ENCODE assay signal across 10 cellular contexts in genomic region chr5:177428574-177429217, GRCh38. TPM values are rescaled to one million over a fixed set of nuclear protein-coding genes. Genes with fewer than 3 reads are reported as not detected.
A peak's percentile ranks its signal among the peaks of the same experiment; 100 is the strongest.
DNase-seq lines count a peak whose midpoint lies in the region; ATAC-seq and TF ChIP-seq lines count a peak whose summit lies in the region.
"Had no signal": no experiment of that assay in that cellular context is flagged by ENCODE, and none has a peak within 500 bp of the region (broad histone marks: within the 10 kb centered on the region; RNA-seq: fewer than 3 reads in every experiment).

No MANE protein-coding gene starts in this region.

- peak overlapping the region; percentile 75 to 99 (median 91) for H3K4me3 ChIP-seq in BLaER1 treated with 17β-estradiol and CSF1 and Interleukin-3, amounts not matched to agents 10 nM and 100 nM
- H3K4me3 ChIP-seq in GM12875 (ENCODE audit: low read depth, low read length) = peak overlapping the region; percentile 93
- H3K4me3 ChIP-seq in muscle layer of duodenum (ENCODE audit: low read depth in 1 of 2, low read length in 2 of 2) = peak overlapping the region in 1 of 2 donors; percentile 39
- H3K4me3 ChIP-seq in prostate gland = no peak overlapping the region
- H3K4me3 ChIP-seq: cardiac muscle cell had no signal

- peak overlapping the region; percentile 91 for H3K4me3 Mint-ChIP-seq in activated T-helper 2 cell treated with anti-CD3 and anti-CD28 coated beads, Interferon-gamma antibody, Interleukin-2, Interleukin-4, amounts not matched to agents 10 μg/mL and 5 μg/mL and 100 μg/mL, durations not matched to agents 14 hours and 24 hours and 36 hours (ENCODE audit: low read depth)

- TF ChIP-seq POLR2A in prostate gland (IDR thresholded peaks at IDR 0.05) = no peak

- H3K27me3 ChIP-seq in BLaER1 treated with 17β-estradiol and CSF1 and Interleukin-3, amounts not matched to agents 10 nM and 100 nM = no peaks in the 10 kb centered on the region
- H3K27me3 ChIP-seq in muscle layer of duodenum (ENCODE audit: low read depth, low read length) = no peaks in the 10 kb centered on the region
- no peaks in the 10 kb centered on the region for H3K27me3 ChIP-seq in prostate gland (replicated peaks; ENCODE audit: insufficient read depth)
- H3K27me3 ChIP-seq: cardiac muscle cell had no signal

- H3K27ac Mint-ChIP-seq in activated T-helper 2 cell treated with anti-CD3 and anti-CD28 coated beads, Interferon-gamma antibody, Interleukin-2, Interleukin-4, amounts not matched to agents 10 μg/mL and 5 μg/mL and 100 μg/mL, durations not matched to agents 14 hours and 24 hours and 36 hours = peak overlapping the region; percentile 95

- peak overlapping the region; percentile 95 to 99 (median 98) for H3K4me2 ChIP-seq in BLaER1 treated with 17β-estradiol and CSF1 and Interleukin-3, amounts not matched to agents 10 nM and 100 nM

- 86% methylated on average over 10 of the region's 10 CpGs for WGBS in prostate gland

- TF ChIP-seq CTCF in GM12875 (IDR thresholded peaks at IDR 0.05; ENCODE audit: borderline replicate concordance, insufficient read depth, low read depth, low read length) = no peak
- no peak for TF ChIP-seq CTCF in prostate gland (IDR thresholded peaks at IDR 0.05)

- no peaks in the 10 kb centered on the region for H3K9me3 ChIP-seq in BLaER1 treated with 17β-estradiol and CSF1 and Interleukin-3, amounts not matched to agents 10 nM and 100 nM (replicated peaks in 1 of 11)
- no peaks in the 10 kb centered on the region for H3K9me3 ChIP-seq in muscle layer of duodenum (ENCODE audit: control insufficient read depth in 1 of 2, low read length in 2 of 2)
- no peaks in the 10 kb centered on the region for H3K9me3 ChIP-seq in prostate gland

- H3K4me1 Mint-ChIP-seq in activated T-helper 2 cell treated with anti-CD3 and anti-CD28 coated beads, Interferon-gamma antibody, Interleukin-2, Interleukin-4, amounts not matched to agents 10 μg/mL and 5 μg/mL and 100 μg/mL, durations not matched to agents 14 hours and 24 hours and 36 hours (ENCODE audit: low read depth) = peaks cover 63% of the 10 kb centered on the region

- H3K27me3 Mint-ChIP-seq in activated T-helper 2 cell treated with anti-CD3 and anti-CD28 coated beads, Interferon-gamma antibody, Interleukin-2, Interleukin-4, amounts not matched to agents 10 μg/mL and 5 μg/mL and 100 μg/mL, durations not matched to agents 14 hours and 24 hours and 36 hours (ENCODE audit: low read depth) = no peaks in the 10 kb centered on the region

- H3K36me3 Mint-ChIP-seq in activated T-helper 2 cell treated with anti-CD3 and anti-CD28 coated beads, Interferon-gamma antibody, Interleukin-2, Interleukin-4, amounts not matched to agents 10 μg/mL and 5 μg/mL and 100 μg/mL, durations not matched to agents 14 hours and 24 hours and 36 hours (ENCODE audit: low read depth) = peaks cover 59% of the 10 kb centered on the region

- H3K4me1 ChIP-seq in BLaER1 treated with 17β-estradiol and CSF1 and Interleukin-3, amounts not matched to agents 10 nM and 100 nM = peaks cover 66 to 75% (median 73%) of the 10 kb centered on the region in 10 experiments
- H3K4me1 ChIP-seq in muscle layer of duodenum (ENCODE audit: control insufficient read depth in 1 of 2, insufficient read depth in 2 of 2, low read length in 2 of 2) = peaks cover 8 to 41% of the 10 kb centered on the region in 2 donors
- peaks cover 3% of the 10 kb centered on the region for H3K4me1 ChIP-seq in prostate gland (replicated peaks)

- peak overlapping the region; percentile 87 to 99 (median 99) for H3K27ac ChIP-seq in BLaER1 treated with 17β-estradiol and CSF1 and Interleukin-3, amounts not matched to agents 10 nM and 100 nM
- H3K27ac ChIP-seq in muscle layer of duodenum (ENCODE audit: low read length) = peak overlapping the region; percentile 39
- H3K27ac ChIP-seq in prostate gland = no peak overlapping the region
- H3K27ac ChIP-seq: cardiac muscle cell had no signal

- no peak for DNase-seq in activated T-helper 2 cell treated with anti-CD3 and anti-CD28 coated beads, Interferon-gamma antibody, Interleukin-2, Interleukin-4, amounts not matched to agents 10 μg/mL and 5 μg/mL and 100 μg/mL, durations not matched to agents 14 hours and 24 hours and 36 hours (ENCODE audit: low spot score)
- no peak for DNase-seq in NCI-H187 (lab: John Stamatoyannopoulos, UW)
- DNase-seq in prostate gland (ENCODE audit: low spot score) = no peak
- DNase-seq in NOMO-1 (lab: John Stamatoyannopoulos, UW; ENCODE audit: unreplicated experiment in 2 of 2) = no peak
- DNase-seq: NCI-H510A had no signal

- H4K20me1 ChIP-seq in BLaER1 treated with 17β-estradiol and CSF1 and Interleukin-3, amounts not matched to agents 10 nM and 100 nM = peaks cover 0 to 25% (median under 1%) of the 10 kb centered on the region in 11 experiments; a peak in 9 of 22 replicates

- no peak for ATAC-seq in HG03571 (IDR thresholded peaks at IDR 0.05; ENCODE audit: unreplicated experiment)

- no peaks in the 10 kb centered on the region for H3K9me3 Mint-ChIP-seq in activated T-helper 2 cell treated with anti-CD3 and anti-CD28 coated beads, Interferon-gamma antibody, Interleukin-2, Interleukin-4, amounts not matched to agents 10 μg/mL and 5 μg/mL and 100 μg/mL, durations not matched to agents 14 hours and 24 hours and 36 hours

- peak overlapping the region; percentile 95 to 99 (median 99) for H3K9ac ChIP-seq in BLaER1 treated with 17β-estradiol and CSF1 and Interleukin-3, amounts not matched to agents 10 nM and 100 nM

- intact Hi-C loops in activated T-helper 2 cell treated with anti-CD3 and anti-CD28 coated beads, Interferon-gamma antibody, Interleukin-2, Interleukin-4, amounts not matched to agents 10 μg/mL and 5 μg/mL and 100 μg/mL, durations not matched to agents 14 hours and 24 hours and 36 hours (cut with micrococcal nuclease) = loop anchor here (1.0 to 5.0 kb wide), 4 partner anchors 18 to 77 kb away; partner anchors contain the start of genes LMAN2 and PRR7
- intact Hi-C loops in prostate gland (cut with DNase I) = no loop called here

- peaks cover 15 to 40% (median 27%) of the 10 kb centered on the region in 11 experiments for H3K36me3 ChIP-seq in BLaER1 treated with 17β-estradiol and CSF1 and Interleukin-3, amounts not matched to agents 10 nM and 100 nM
- H3K36me3 ChIP-seq in muscle layer of duodenum (ENCODE audit: control insufficient read depth in 1 of 2, insufficient read depth in 2 of 2, low read length in 2 of 2) (peaks cover 19 to 25% of the 10 kb centered on the region in 2 donors), prostate gland (peaks cover 8 to 13% of the 10 kb centered on the region in 2 donors)

RNA-seq across cellular contexts. Expression of gene GRK6, which starts 2.2 kb away (rescaled TPM):
- total RNA-seq in activated T-helper 2 cell treated with anti-CD3 and anti-CD28 coated beads, Interferon-gamma antibody, Interleukin-2, Interleukin-4, amounts not matched to agents 10 μg/mL and 5 μg/mL and 100 μg/mL, durations not matched to agents 14 hours and 24 hours and 36 hours = 131 and 134 TPM in 2 replicates
- total RNA-seq in prostate gland = 10 to 100 TPM; 28.6 to 32.4 TPM

RNA-seq across cellular contexts. Expression of gene PRR7, which starts 17.9 kb away (rescaled TPM):
- 12.1 and 13.0 TPM in 2 replicates for total RNA-seq in activated T-helper 2 cell treated with anti-CD3 and anti-CD28 coated beads, Interferon-gamma antibody, Interleukin-2, Interleukin-4, amounts not matched to agents 10 μg/mL and 5 μg/mL and 100 μg/mL, durations not matched to agents 14 hours and 24 hours and 36 hours
- total RNA-seq in prostate gland = 10 to 100 TPM in 1 of 2 donors, 1 to 10 TPM in 1; 8.7 to 11.0 TPM

RNA-seq across cellular contexts. Expression of gene F12, which starts 19.3 kb away (rescaled TPM):
- total RNA-seq in activated T-helper 2 cell treated with anti-CD3 and anti-CD28 coated beads, Interferon-gamma antibody, Interleukin-2, Interleukin-4, amounts not matched to agents 10 μg/mL and 5 μg/mL and 100 μg/mL, durations not matched to agents 14 hours and 24 hours and 36 hours = 3.5 and 5.8 TPM in 2 replicates
- total RNA-seq in prostate gland = 1 to 10 TPM in 1 of 2 donors, under 1 TPM in 1; 0.74 to 2.6 TPM

RNA-seq across cellular contexts. Expression of gene PFN3, which starts 28.2 kb away (rescaled TPM):
- total RNA-seq in activated T-helper 2 cell treated with anti-CD3 and anti-CD28 coated beads, Interferon-gamma antibody, Interleukin-2, Interleukin-4, amounts not matched to agents 10 μg/mL and 5 μg/mL and 100 μg/mL, durations not matched to agents 14 hours and 24 hours and 36 hours = not detected in 2 replicates
- not detected for total RNA-seq in prostate gland
- total RNA-seq: cardiac muscle cell had no signal

RNA-seq across cellular contexts. Expression of gene SLC34A1, which starts 44.5 kb away (rescaled TPM):
- not detected in 2 replicates for total RNA-seq in activated T-helper 2 cell treated with anti-CD3 and anti-CD28 coated beads, Interferon-gamma antibody, Interleukin-2, Interleukin-4, amounts not matched to agents 10 μg/mL and 5 μg/mL and 100 μg/mL, durations not matched to agents 14 hours and 24 hours and 36 hours
- not detected for total RNA-seq in prostate gland
- total RNA-seq: cardiac muscle cell had no signal

Comparison
In these comparisons a context has a peak if more than half of its experiments do, and no peak if none do; other contexts are left out.
1. H3K27ac ChIP-seq: peak in BLaER1 treated with 17β-estradiol and CSF1 and Interleukin-3, amounts not matched to agents 10 nM and 100 nM (11 of 11) and muscle layer of duodenum (single experiment); none in prostate gland (0 of 2).
2. H3K4me3 ChIP-seq: peak in BLaER1 treated with 17β-estradiol and CSF1 and Interleukin-3, amounts not matched to agents 10 nM and 100 nM (10 of 10) and GM12875 (single experiment); none in prostate gland (0 of 2).